1 cellular context compared by ENCODE assay signal in the genomic region with DNA sequence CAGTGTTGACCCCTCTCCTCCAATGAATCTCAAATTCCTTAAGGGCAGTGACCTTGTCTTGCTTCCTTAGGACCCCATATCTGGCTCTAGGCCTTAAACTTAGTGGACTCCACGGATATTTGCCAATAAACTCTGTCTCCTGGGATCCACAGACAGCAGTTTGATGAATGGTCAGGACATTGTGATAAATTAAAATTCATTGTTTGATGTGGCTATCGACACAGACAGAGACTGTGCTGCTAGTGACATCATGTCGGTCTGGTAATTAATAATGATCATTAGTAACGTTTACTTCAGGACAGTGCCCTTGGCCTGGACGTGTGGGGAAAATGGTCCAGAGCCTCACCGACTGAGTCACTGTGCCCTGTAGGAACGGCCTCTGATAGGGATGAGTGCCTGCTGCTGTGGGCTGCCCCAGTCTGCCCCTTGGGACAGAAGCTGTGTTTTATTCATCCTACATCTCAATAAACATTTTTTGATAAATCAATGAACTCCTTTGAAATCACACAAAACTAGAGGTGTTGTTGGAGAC.
TF ChIP-seq lines count a peak whose summit lies in the region.

No MANE protein-coding gene starts in this region.

TF ChIP-seq in endothelial cell of umbilical vein, 7 proteins besides CTCF, POLR2A, EP300 and RAD21:
- TF ChIP-seq, protein P1, sequence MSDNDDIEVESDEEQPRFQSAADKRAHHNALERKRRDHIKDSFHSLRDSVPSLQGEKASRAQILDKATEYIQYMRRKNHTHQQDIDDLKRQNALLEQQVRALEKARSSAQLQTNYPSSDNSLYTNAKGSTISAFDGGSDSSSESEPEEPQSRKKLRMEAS (IDR thresholded peaks at IDR 0.05; ENCODE audit: insufficient read depth, insufficient read length) = no peak
- no peak for TF ChIP-seq GATA2 (IDR thresholded peaks at IDR 0.05; ENCODE audit: insufficient read depth, insufficient read length, low read depth, low read length)
- no peak for TF ChIP-seq JUN (IDR thresholded peaks at IDR 0.05; ENCODE audit: borderline replicate concordance, insufficient read depth, insufficient read length, low read depth)
- no peak for TF ChIP-seq POLR2AphosphoS5 (IDR thresholded peaks at IDR 0.05; ENCODE audit: insufficient read depth, low read depth, low read length)
